ENCODE assay signal across 23 cellular contexts in the genomic region with DNA sequence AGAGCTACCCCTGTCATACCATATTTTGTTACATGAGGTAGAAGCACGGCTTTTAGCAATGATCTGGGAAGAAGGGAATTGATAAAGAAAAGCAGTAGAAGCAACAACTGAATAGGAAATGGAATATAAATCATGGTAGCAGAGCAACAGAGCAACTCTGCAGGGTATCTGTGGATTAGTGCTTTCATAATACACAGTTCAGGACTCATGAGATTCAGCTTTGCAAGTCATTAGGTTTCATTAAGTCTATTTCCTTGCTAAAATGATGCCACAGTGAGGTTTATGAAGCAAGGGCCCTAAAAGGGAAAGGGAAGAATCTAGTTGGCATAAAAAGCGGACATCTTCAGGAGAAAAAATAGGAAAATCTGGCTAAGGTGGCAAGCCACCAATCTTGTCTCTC. TPM values are rescaled to one million over a fixed set of nuclear protein-coding genes. Genes with fewer than 3 reads are reported as not detected.
"Had no signal": no experiment of that assay in that cellular context is flagged by ENCODE, and none has a peak within 500 bp of the region (broad histone marks: within the 10 kb centered on the region; RNA-seq: fewer than 3 reads in every experiment).

No MANE protein-coding gene starts in this region.

- H3K36me3 ChIP-seq: esophagus muscularis mucosa, gastroesophageal sphincter, heart left ventricle, left lung, lower lobe of right lung had no signal

- H3K36me3 Mint-ChIP-seq: mesothelial cell of epicardium, naive B cell had no signal

- H3K27me3 ChIP-seq: esophagus muscularis mucosa, foreskin keratinocyte, gastroesophageal sphincter, hepatocyte, left lung had no signal

- H3K27ac Mint-ChIP-seq: mesothelial cell of epicardium, naive B cell had no signal

- H3K9me3 ChIP-seq: esophagus muscularis mucosa, gastroesophageal sphincter, heart left ventricle, left lung, lower lobe of right lung, mucosa of descending colon had no signal

- DNase-seq: dermis blood vessel endothelial cell; dorsolateral prefrontal cortex; effector CD4-positive, alpha-beta T cell; effector memory CD4-positive, alpha-beta T cell; foreskin keratinocyte; heart left ventricle; hypothalamus; left cardiac atrium; left lung; left ventricle myocardium superior; lower lobe of right lung; mesenchymal stem cell; mucosa of descending colon; naive B cell had no signal

- H3K4me1 ChIP-seq: esophagus muscularis mucosa, foreskin keratinocyte, gastroesophageal sphincter, heart left ventricle, left lung, lower lobe of right lung had no signal

- H3K4me3 Mint-ChIP-seq: mesothelial cell of epicardium, naive B cell had no signal

- H3K27ac ChIP-seq: coronary artery, dorsolateral prefrontal cortex, esophagus muscularis mucosa, foreskin keratinocyte, gastroesophageal sphincter, heart left ventricle, hepatocyte, left lung, lower lobe of right lung had no signal

- H2AFZ ChIP-seq: hepatocyte had no signal

- H3K4me1 Mint-ChIP-seq: naive B cell had no signal

- ATAC-seq: foreskin keratinocyte, gastroesophageal sphincter, heart left ventricle, left cardiac atrium, left lung, left ventricle myocardium superior, lower lobe of right lung, mucosa of descending colon had no signal

- H3K4me2 ChIP-seq: hepatocyte had no signal

- H3K79me2 ChIP-seq: hepatocyte had no signal

- H3K4me3 ChIP-seq: coronary artery, dorsolateral prefrontal cortex, esophagus muscularis mucosa, gastroesophageal sphincter, heart left ventricle, hepatocyte, left lung, lower lobe of right lung, mucosa of descending colon had no signal

RNA-seq across cellular contexts. Expression of gene GRPR, which starts 45.6 kb away (rescaled TPM):
- total RNA-seq: dermis blood vessel endothelial cell, endothelial cell of umbilical vein, kidney epithelial cell, lower leg skin, mesenteric fat pad had no signal
